ENCODE assay signal across 7 cellular contexts in the genomic region with DNA sequence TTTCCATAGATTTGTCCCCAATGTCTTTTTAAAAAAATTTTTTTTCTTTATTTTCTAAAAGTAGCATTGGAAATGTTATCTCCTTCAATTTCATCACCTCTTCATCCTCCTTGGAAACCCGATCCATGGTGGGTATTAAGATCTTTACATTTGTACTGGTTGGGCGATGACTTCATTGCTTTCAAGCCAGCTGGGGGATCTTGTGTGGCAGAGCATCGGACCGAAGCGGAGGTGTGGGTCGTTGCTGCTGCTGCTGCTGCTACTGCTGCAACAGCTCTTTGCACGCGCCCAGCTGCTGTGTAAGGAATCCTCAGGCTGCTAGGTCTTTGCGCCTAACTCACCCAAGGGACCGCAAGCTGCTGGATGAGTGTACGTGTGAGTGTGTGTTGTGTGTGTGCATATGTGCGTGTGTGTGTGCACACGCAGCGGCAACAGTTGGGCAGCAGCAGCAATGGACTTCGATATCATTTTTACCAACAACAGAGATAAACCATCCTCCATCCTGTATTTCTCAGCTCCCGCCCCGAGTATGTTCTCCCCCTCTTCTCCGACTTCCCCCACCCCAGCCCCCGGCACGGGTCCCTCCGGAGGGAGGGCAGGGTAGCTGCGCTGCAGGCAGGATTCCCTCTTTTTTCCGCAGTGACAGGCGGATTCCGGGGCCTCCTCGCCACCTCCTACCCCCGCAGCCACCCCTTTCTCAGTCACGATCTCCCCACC. TPM values are rescaled to one million over a fixed set of nuclear protein-coding genes. Genes with fewer than 3 reads are reported as not detected.
DNase-seq lines count a peak whose midpoint lies in the region; ATAC-seq and TF ChIP-seq lines count a peak whose summit lies in the region.

No MANE protein-coding gene starts in this region.

- intact Hi-C loops in gastrocnemius medialis (cut with DNase I; ENCODE audit: low total_unique reads): loop anchor here (1.0 to 10.0 kb wide), 3 partner anchors 251 to 560 kb away; partner anchors contain the start of gene PHKA2

- in situ Hi-C loops in astrocyte of the spinal cord (cut with HindIII; ENCODE audit: low sequenced_read_pairs): no loop called here
- in situ Hi-C loops in gastrocnemius medialis (cut with MboI; ENCODE audit: low sequenced_read_pairs in 4 of 4): loop anchor here in 1 of 4 donors (25.0 kb wide), 1 partner anchor 263 kb away; no protein-coding TSS in a partner anchor

- no peaks in the 10 kb centered on the region for H3K27me3 ChIP-seq in gastrocnemius medialis

- no peaks in the 10 kb centered on the region for H3K9me3 ChIP-seq in gastrocnemius medialis

- ATAC-seq in GM18511 (IDR thresholded peaks at IDR 0.05; ENCODE audit: unreplicated experiment): peak; percentile 23
- peak; percentile 31 for ATAC-seq in HG03378 (IDR thresholded peaks at IDR 0.05; ENCODE audit: unreplicated experiment)
- ATAC-seq in gastrocnemius medialis: peak in 1 of 2 donors; percentile 9
- no peak for ATAC-seq in HG03196 (IDR thresholded peaks at IDR 0.05; ENCODE audit: unreplicated experiment)

- no peaks in the 10 kb centered on the region for H3K36me3 ChIP-seq in gastrocnemius medialis

- peaks cover 0 to 4% of the 10 kb centered on the region in 2 donors for H3K4me1 ChIP-seq in gastrocnemius medialis

- H3K27ac ChIP-seq in gastrocnemius medialis: peak overlapping the region; percentile 46 to 83 (median 58)

- TF ChIP-seq CTCF in astrocyte of the spinal cord (IDR thresholded peaks at IDR 0.05; ENCODE audit: low read depth, low read length) (no peak), gastrocnemius medialis (IDR thresholded peaks at IDR 0.05 in 4 of 5, conservative IDR thresholded peaks at IDR 0.05 in 1 of 5) (no peak)

- H3K4me3 ChIP-seq in astrocyte of the spinal cord (ENCODE audit: low read depth, low read length) (peak overlapping the region; percentile 69), iPS-11a (ENCODE audit: low read depth, low read length) (peak overlapping the region; percentile 68), gastrocnemius medialis (peak overlapping the region; percentile 59 to 93 (median 80))

- TF ChIP-seq POLR2A in Raji (IDR thresholded peaks at IDR 0.05; ENCODE audit: insufficient read depth, low read depth, low read length) (peak; percentile 45; the same call in 1 of the 2 replicates), gastrocnemius medialis (IDR thresholded peaks at IDR 0.05) (no peak)

- DNase-seq in astrocyte of the spinal cord (ENCODE audit: low read depth, low spot score) (peak; percentile 31), gastrocnemius medialis (no peak)

RNA-seq across cellular contexts. Expression of gene CDKL5, which starts 0.8 kb away (rescaled TPM):
- total RNA-seq in gastrocnemius medialis: 1 to 10 TPM; 1.5 to 3.0 (median 2.8) TPM
